In genomic region chr17:48596000-48596734, GRCh38 we compare ENCODE assay signal across 10 cellular contexts. TPM values are rescaled to one million over a fixed set of nuclear protein-coding genes. Genes with fewer than 3 reads are reported as not detected.
A peak's percentile ranks its signal among the peaks of the same experiment; 100 is the strongest.
DNase-seq lines count a peak whose midpoint lies in the region; ATAC-seq and TF ChIP-seq lines count a peak whose summit lies in the region.
"Had no signal": no experiment of that assay in that cellular context is flagged by ENCODE, and none has a peak within 500 bp of the region (broad histone marks: within the 10 kb centered on the region; RNA-seq: fewer than 3 reads in every experiment).

No MANE protein-coding gene starts in this region.

- TF ChIP-seq EP300 in upper lobe of left lung (IDR thresholded peaks at IDR 0.05) = no peak

- TF ChIP-seq CTCF in left ventricle myocardium inferior (IDR thresholded peaks at IDR 0.05; ENCODE audit: borderline replicate concordance) (no peak), upper lobe of left lung (IDR thresholded peaks at IDR 0.05) (no peak)

- H3K4me3 Mint-ChIP-seq in activated naive CD8-positive, alpha-beta T cell = peak overlapping the region; percentile 88
- peak overlapping the region; percentile 67 for H3K4me3 Mint-ChIP-seq in memory B cell

- no peaks in the 10 kb centered on the region for H3K9me3 ChIP-seq in left ventricle myocardium inferior (replicated peaks)
- H3K9me3 ChIP-seq in upper lobe of left lung = no peaks in the 10 kb centered on the region

- no peaks in the 10 kb centered on the region for H3K36me3 Mint-ChIP-seq in activated naive CD8-positive, alpha-beta T cell
- H3K36me3 Mint-ChIP-seq in memory B cell = no peaks in the 10 kb centered on the region

- H3K27ac Mint-ChIP-seq in activated naive CD8-positive, alpha-beta T cell = no peak overlapping the region
- H3K27ac Mint-ChIP-seq in memory B cell = peak overlapping the region; percentile 73

- H3K9me3 Mint-ChIP-seq in activated naive CD8-positive, alpha-beta T cell (ENCODE audit: low read depth) = no peaks in the 10 kb centered on the region
- H3K9me3 Mint-ChIP-seq in memory B cell = no peaks in the 10 kb centered on the region

- peaks cover 100% of the 10 kb centered on the region for H3K27me3 ChIP-seq in left ventricle myocardium inferior (ENCODE audit: low read depth)
- peaks cover 0 to 63% (median 32%) of the 10 kb centered on the region in 4 donors for H3K27me3 ChIP-seq in upper lobe of left lung

- intact Hi-C loops in left ventricle myocardium inferior (cut with micrococcal nuclease) (no loop called here), cardiac septum (cut with DNase I) (loop anchor here (10.0 kb wide), 1 partner anchor 351 kb away; no protein-coding TSS in a partner anchor)

- ATAC-seq in memory B cell (ENCODE audit: low read depth) = no peak
- no peak for ATAC-seq in upper lobe of left lung (ENCODE audit: low FRiP score in 2 of 2)
- ATAC-seq in GM18867 (IDR thresholded peaks at IDR 0.05; ENCODE audit: unreplicated experiment) = no peak
- ATAC-seq in HG03175 (IDR thresholded peaks at IDR 0.05; ENCODE audit: unreplicated experiment) = no peak

- H3K27ac ChIP-seq in left ventricle myocardium inferior (replicated peaks) = no peak overlapping the region
- peak overlapping the region; percentile 75 to 87 (median 78) for H3K27ac ChIP-seq in upper lobe of left lung
- H3K27ac ChIP-seq: RWPE1 had no signal

- no peaks in the 10 kb centered on the region for H3K36me3 ChIP-seq in left ventricle myocardium inferior
- no peaks in the 10 kb centered on the region for H3K36me3 ChIP-seq in upper lobe of left lung

- H3K4me1 ChIP-seq in left ventricle myocardium inferior (peaks cover 38% of the 10 kb centered on the region), upper lobe of left lung (peaks cover 25 to 49% (median 33%) of the 10 kb centered on the region in 4 donors)

- peaks cover 43% of the 10 kb centered on the region for H3K4me1 Mint-ChIP-seq in activated naive CD8-positive, alpha-beta T cell (ENCODE audit: low read depth)
- peaks cover 25% of the 10 kb centered on the region for H3K4me1 Mint-ChIP-seq in memory B cell

- H3K4me3 ChIP-seq in left ventricle myocardium inferior (peak overlapping the region; percentile 63), upper lobe of left lung (peak overlapping the region in 3 of 4 donors; percentile 43 to 50 (median 46))

- DNase-seq in left ventricle myocardium inferior (no peak), cardiac septum (ENCODE audit: low spot score) (no peak), memory B cell (ENCODE audit: low spot score in 2 of 2) (no peak), upper lobe of left lung (peak in 1 of 2 donors; percentile 86), NCI-H1930 (lab: John Stamatoyannopoulos, UW) (no peak)
- DNase-seq: hypothalamus had no signal

- TF ChIP-seq POLR2A in upper lobe of left lung (IDR thresholded peaks at IDR 0.05) = no peak

- peaks cover 57% of the 10 kb centered on the region for H3K27me3 Mint-ChIP-seq in activated naive CD8-positive, alpha-beta T cell
- H3K27me3 Mint-ChIP-seq in memory B cell = peaks cover 56% of the 10 kb centered on the region

- WGBS in upper lobe of left lung, 2 donors = 9 to 18% methylated on average over 33 to 45 of the region's 54 CpGs

RNA-seq across cellular contexts. Expression of gene HOXB5, which starts 2.6 kb away (rescaled TPM):
- total RNA-seq in left ventricle myocardium inferior = not detected
- not detected for total RNA-seq in cardiac septum
- total RNA-seq in upper lobe of left lung = 1 to 10 TPM in 4 of 6 donors, under 1 TPM in 2; 0.39 to 5.0 (median 1.5) TPM

RNA-seq across cellular contexts. Expression of gene HOXB3, which starts 6.1 kb away (rescaled TPM):
- 0.91 TPM for total RNA-seq in left ventricle myocardium inferior
- total RNA-seq in cardiac septum = 4.2 TPM
- 10 to 100 TPM in 2 of 6 donors, 1 to 10 TPM in 4; 2.9 to 12.6 (median 7.9) TPM for total RNA-seq in upper lobe of left lung

RNA-seq across cellular contexts. Expression of gene HOXB6, which starts 8.6 kb away (rescaled TPM):
- total RNA-seq in left ventricle myocardium inferior = 0.66 TPM
- total RNA-seq in cardiac septum = 0.92 TPM
- 10 to 100 TPM in 2 of 6 donors, 1 to 10 TPM in 4; 1.1 to 11.3 (median 7.0) TPM for total RNA-seq in upper lobe of left lung

RNA-seq across cellular contexts. Expression of gene HOXB7, which starts 14.7 kb away (rescaled TPM):
- 0.16 TPM for total RNA-seq in left ventricle myocardium inferior
- 0.22 TPM for total RNA-seq in cardiac septum
- 1 to 10 TPM in 5 of 6 donors, not detected in 1; 1.1 to 3.7 (median 1.3) TPM for total RNA-seq in upper lobe of left lung

RNA-seq across cellular contexts. Expression of gene HOXB4, which starts 18.0 kb away (rescaled TPM):
- total RNA-seq in left ventricle myocardium inferior (0.25 TPM), cardiac septum (1.6 TPM), upper lobe of left lung (1 to 10 TPM in 4 of 6 donors, under 1 TPM in 2; 0.61 to 5.6 (median 2.0) TPM)
